10 cellular contexts compared by ENCODE assay signal in the genomic region with DNA sequence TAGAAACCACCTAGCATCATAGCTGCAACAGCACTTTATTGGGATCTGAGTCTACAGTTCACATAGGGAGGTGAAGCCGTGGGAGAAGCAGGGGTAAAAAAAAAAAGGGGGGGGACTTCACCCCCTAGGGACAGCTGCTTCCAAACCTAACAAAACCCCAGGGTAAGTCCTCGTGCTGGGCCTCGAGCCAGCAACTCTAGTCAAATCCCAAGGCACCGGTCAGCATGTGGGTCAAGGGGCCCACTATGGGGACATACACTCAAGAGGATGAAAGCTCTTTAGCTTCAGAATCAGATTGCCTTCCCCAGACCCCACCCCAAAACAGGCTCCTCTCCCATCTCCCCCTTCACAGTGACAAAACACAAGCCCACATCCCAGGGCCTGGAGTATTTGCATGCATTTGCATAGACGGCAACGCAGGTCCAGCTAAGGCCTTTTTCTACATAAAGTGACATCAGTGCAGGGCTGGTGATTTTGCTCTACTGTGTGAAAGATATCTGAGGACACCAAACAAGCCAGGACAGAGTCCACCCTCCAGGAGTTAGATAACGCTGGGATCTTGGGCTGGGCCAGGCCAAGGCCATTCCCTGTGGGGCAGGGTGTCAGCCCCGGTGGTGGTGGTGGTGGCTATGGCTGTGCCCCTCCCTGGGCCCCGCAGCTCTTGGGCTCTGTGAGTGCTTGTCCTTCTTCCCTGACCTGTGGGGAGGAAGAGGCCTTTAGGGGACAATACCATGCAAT. TPM values are rescaled to one million over a fixed set of nuclear protein-coding genes. Genes with fewer than 3 reads are reported as not detected.
DNase-seq lines count a peak whose midpoint lies in the region; ATAC-seq and TF ChIP-seq lines count a peak whose summit lies in the region.
"Had no signal": no experiment of that assay in that cellular context is flagged by ENCODE, and none has a peak within 500 bp of the region (broad histone marks: within the 10 kb centered on the region; RNA-seq: fewer than 3 reads in every experiment).

No MANE protein-coding gene starts in this region.

- H3K4me1 Mint-ChIP-seq in chondrocyte (ENCODE audit: low read depth), result peaks cover 12% of the 10 kb centered on the region

- TF ChIP-seq CTCF in cardiac muscle cell (IDR thresholded peaks at IDR 0.05; ENCODE audit: low read depth, low read length) (no peak), ascending aorta (IDR thresholded peaks at IDR 0.05) (no peak), chondrocyte (IDR thresholded peaks at IDR 0.05) (no peak)

- H3K36me3 Mint-ChIP-seq in chondrocyte (ENCODE audit: low read depth), result peaks cover 7% of the 10 kb centered on the region

- no peaks in the 10 kb centered on the region for H3K9me3 Mint-ChIP-seq in chondrocyte (ENCODE audit: low read depth)

- no peak overlapping the region for H3K27ac Mint-ChIP-seq in chondrocyte (ENCODE audit: unreplicated experiment)

- ATAC-seq in Right ventricle myocardium inferior, result no peak

- H3K36me3 ChIP-seq in cardiac muscle cell, result peaks cover 3% of the 10 kb centered on the region
- peaks cover 21 to 30% of the 10 kb centered on the region in 2 donors for H3K36me3 ChIP-seq in ascending aorta

- DNase-seq in cardiac muscle cell (ENCODE audit: low read depth in 1 of 2, low spot score in 1 of 2) (no peak), Right ventricle myocardium inferior (ENCODE audit: missing footprints) (no peak), ascending aorta (ENCODE audit: low spot score in 2 of 2) (no peak), mucosa of gallbladder (ENCODE audit: low spot score) (peak; percentile 47), COLO829 (ENCODE audit: low spot score) (no peak), chondrocyte (ENCODE audit: low spot score) (no peak), DMS53 (lab: John Stamatoyannopoulos, UW) (no peak)
- no peak for DNase-seq in stimulated activated CD4-positive, alpha-beta T cell treated with anti-CD3 and anti-CD28 coated beads, Interleukin-4, amount 100 ng/mL, for 1 hour
- DNase-seq: left lung had no signal

- H3K4me3 ChIP-seq in cardiac muscle cell (no peak overlapping the region), ascending aorta (no peak overlapping the region)
- H3K4me3 ChIP-seq: left lung, smooth muscle cell had no signal

- no peaks in the 10 kb centered on the region for H3K27me3 Mint-ChIP-seq in chondrocyte (ENCODE audit: low read depth)

- H3K27ac ChIP-seq in cardiac muscle cell (peak overlapping the region; percentile 64), ascending aorta (peak overlapping the region; percentile 28 to 52)

- H3K4me1 ChIP-seq in cardiac muscle cell (ENCODE audit: low read depth), result peaks cover 18% of the 10 kb centered on the region
- H3K4me1 ChIP-seq in ascending aorta, result peaks cover 0 to 5% of the 10 kb centered on the region in 2 donors

- H3K9me3 ChIP-seq in cardiac muscle cell (ENCODE audit: low read depth), result no peaks in the 10 kb centered on the region
- no peaks in the 10 kb centered on the region for H3K9me3 ChIP-seq in ascending aorta
- H3K9me3 ChIP-seq: left lung had no signal

- no peak overlapping the region for H3K4me3 Mint-ChIP-seq in chondrocyte (ENCODE audit: unreplicated experiment)

- intact Hi-C loops in Right ventricle myocardium inferior (cut with DNase I) (no loop called here), ascending aorta (cut with DNase I) (no loop called here)

- H3K27me3 ChIP-seq in cardiac muscle cell (no peaks in the 10 kb centered on the region), ascending aorta (no peaks in the 10 kb centered on the region)
- H3K27me3 ChIP-seq: left lung had no signal

RNA-seq across cellular contexts. Expression of gene PMVK, which starts 8.1 kb away (rescaled TPM):
- 20.1 and 23.8 TPM in 2 replicates for total RNA-seq in cardiac muscle cell
- polyA plus RNA-seq in cardiac muscle cell, result 94.4 and 95.4 TPM in 2 replicates
- 71.1 TPM for total RNA-seq in Right ventricle myocardium inferior
- 9.6 TPM for total RNA-seq in ascending aorta
- total RNA-seq in mucosa of gallbladder, result 33.0 TPM
- 27.5 to 31.6 TPM (median 30.7 TPM) in 3 replicates for total RNA-seq in chondrocyte

RNA-seq across cellular contexts. Expression of gene PBXIP1, which starts 11.3 kb away (rescaled TPM):
- total RNA-seq in cardiac muscle cell (155 and 161 TPM in 2 replicates), Right ventricle myocardium inferior (55.9 TPM), ascending aorta (70.0 TPM), mucosa of gallbladder (208 TPM), chondrocyte (47.1 to 60.2 TPM (median 57.1 TPM) in 3 replicates)
- polyA plus RNA-seq in cardiac muscle cell, result 93.7 and 108 TPM in 2 replicates

RNA-seq across cellular contexts. Expression of gene PYGO2, which starts 17.0 kb away (rescaled TPM):
- 45.6 and 48.0 TPM in 2 replicates for total RNA-seq in cardiac muscle cell
- polyA plus RNA-seq in cardiac muscle cell, result 45.3 and 49.2 TPM in 2 replicates
- 16.0 TPM for total RNA-seq in Right ventricle myocardium inferior
- 48.7 TPM for total RNA-seq in ascending aorta
- total RNA-seq in mucosa of gallbladder, result 54.5 TPM
- total RNA-seq in chondrocyte, result 23.2 to 27.2 TPM (median 24.0 TPM) in 3 replicates

RNA-seq across cellular contexts. Expression of gene SHC1, which starts 26.0 kb away (rescaled TPM):
- total RNA-seq in cardiac muscle cell, result 80.0 and 80.3 TPM in 2 replicates
- polyA plus RNA-seq in cardiac muscle cell, result 66.8 and 70.7 TPM in 2 replicates
- total RNA-seq in Right ventricle myocardium inferior, result 60.4 TPM
- 211 TPM for total RNA-seq in ascending aorta
- 123 TPM for total RNA-seq in mucosa of gallbladder
- total RNA-seq in chondrocyte, result 251 to 316 TPM (median 256 TPM) in 3 replicates

RNA-seq across cellular contexts. Expression of gene CKS1B, which starts 29.9 kb away (rescaled TPM):
- total RNA-seq in cardiac muscle cell (52.9 and 96.5 TPM in 2 replicates), Right ventricle myocardium inferior (22.2 TPM), ascending aorta (40.4 TPM), mucosa of gallbladder (27.1 TPM), chondrocyte (23.2 to 34.0 TPM (median 26.8 TPM) in 3 replicates)
- 157 and 337 TPM in 2 replicates for polyA plus RNA-seq in cardiac muscle cell
